1 cellular context compared by ENCODE assay signal in genomic region chr17:38509008-38509771, GRCh38.
TF ChIP-seq lines count a peak whose summit lies in the region.

No MANE protein-coding gene starts in this region.

TF ChIP-seq in HepG2, 621 proteins besides CTCF, POLR2A, EP300 and RAD21 (continued from another document and continues in another):
- TF ChIP-seq ARID4A (CRISPR knock-in tag; IDR thresholded peaks at IDR 0.05; ENCODE audit: borderline replicate concordance) (peak; percentile 32; the same call in 1 of the 2 replicates), IKZF4 (CRISPR knock-in tag; IDR thresholded peaks at IDR 0.05; ENCODE audit: borderline replicate concordance, low read depth, not compliant biosample characterization) (no peak), ZNF891 (CRISPR knock-in tag; IDR thresholded peaks at IDR 0.05) (peak; percentile 21; the same call in 1 of the 2 replicates), ZHX2 (IDR thresholded peaks at IDR 0.05; ENCODE audit: low read depth) (no peak), ZHX2 (CRISPR knock-in tag; IDR thresholded peaks at IDR 0.05; ENCODE audit: borderline replicate concordance) (no peak), CEBPG (CRISPR knock-in tag; IDR thresholded peaks at IDR 0.05) (0 out of 2 replicates have a peak, but pooled peaks have one; percentile 38), ZNF800 (CRISPR knock-in tag; IDR thresholded peaks at IDR 0.05) (peak; percentile 80), ELF3 (CRISPR knock-in tag; IDR thresholded peaks at IDR 0.05) (peak; percentile 52), ZNF768 (CRISPR knock-in tag; IDR thresholded peaks at IDR 0.05) (no peak), ZNF781 (CRISPR knock-in tag; IDR thresholded peaks at IDR 0.05; ENCODE audit: borderline replicate concordance, not compliant biosample characterization) (peak; percentile 50), ZNF567 (CRISPR knock-in tag; IDR thresholded peaks at IDR 0.05; ENCODE audit: borderline replicate concordance) (no peak), KLF13 (CRISPR knock-in tag; IDR thresholded peaks at IDR 0.05) (0 out of 2 replicates have a peak, but pooled peaks have one; percentile 37), FOXM1 (CRISPR knock-in tag; IDR thresholded peaks at IDR 0.05) (no peak), GZF1 (CRISPR knock-in tag; IDR thresholded peaks at IDR 0.05) (no peak), GABPB1 (CRISPR knock-in tag; IDR thresholded peaks at IDR 0.05) (peak; percentile 36), TEAD3 (CRISPR knock-in tag; optimal IDR thresholded peaks at IDR 0.05; ENCODE audit: borderline replicate concordance) (peak; percentile 41), ZBTB49 (CRISPR knock-in tag; IDR thresholded peaks at IDR 0.05; ENCODE audit: borderline replicate concordance) (no peak), IKZF5 (CRISPR knock-in tag; IDR thresholded peaks at IDR 0.05) (peak; percentile 31; the same call in 1 of the 2 replicates), ZNF326 (CRISPR knock-in tag; IDR thresholded peaks at IDR 0.05; ENCODE audit: borderline replicate concordance) (no peak), SALL1 (CRISPR knock-in tag; IDR thresholded peaks at IDR 0.05) (peak; percentile 47; the same call in 1 of the 2 replicates), ZNF724P (CRISPR knock-in tag; IDR thresholded peaks at IDR 0.05; ENCODE audit: borderline replicate concordance) (no peak), TBX2 (CRISPR knock-in tag; IDR thresholded peaks at IDR 0.05; ENCODE audit: borderline replicate concordance) (peak; percentile 41; the same call in 1 of the 2 replicates), SP1 (IDR thresholded peaks at IDR 0.05) (no peak), SP1 (CRISPR knock-in tag; IDR thresholded peaks at IDR 0.05) (no peak; the same call in 1 of the 2 replicates), ZNF569 (CRISPR knock-in tag; IDR thresholded peaks at IDR 0.05; ENCODE audit: borderline replicate concordance) (no peak), NFYB (CRISPR knock-in tag; IDR thresholded peaks at IDR 0.05) (no peak), KDM4B (CRISPR knock-in tag; IDR thresholded peaks at IDR 0.05) (0 out of 2 replicates have a peak, but pooled peaks have one; percentile 38), FOSL2 (CRISPR knock-in tag; IDR thresholded peaks at IDR 0.05) (peak; percentile 26), TCF12 (IDR thresholded peaks at IDR 0.05) (no peak), TCF12 (CRISPR knock-in tag; IDR thresholded peaks at IDR 0.05) (no peak), KDM2A (CRISPR knock-in tag; IDR thresholded peaks at IDR 0.05; ENCODE audit: borderline replicate concordance, low read depth) (no peak), XRCC5 (optimal IDR thresholded peaks at IDR 0.05; ENCODE audit: low read length) (peak; percentile 91), KLF16 (CRISPR knock-in tag; IDR thresholded peaks at IDR 0.05) (peak in 1 of 2 experiments; percentile 54; a peak in 1 of 4 replicates), ATF7 (IDR thresholded peaks at IDR 0.05) (no peak), ATF7 (CRISPR knock-in tag; IDR thresholded peaks at IDR 0.05) (no peak), PITX1 (CRISPR knock-in tag; IDR thresholded peaks at IDR 0.05) (peak; percentile 54; the same call in 1 of the 2 replicates), FOXK1 (CRISPR knock-in tag; IDR thresholded peaks at IDR 0.05; ENCODE audit: borderline replicate concordance, low read depth) (0 out of 2 replicates have a peak, but pooled peaks have one; percentile 53), ZNF75D (CRISPR knock-in tag; IDR thresholded peaks at IDR 0.05; ENCODE audit: borderline replicate concordance) (no peak), DR1 (CRISPR knock-in tag; IDR thresholded peaks at IDR 0.05) (no peak), MTF2 (CRISPR knock-in tag; IDR thresholded peaks at IDR 0.05; ENCODE audit: borderline replicate concordance) (peak; percentile 85; the same call in 1 of the 2 replicates), ZNF232 (CRISPR knock-in tag; IDR thresholded peaks at IDR 0.05; ENCODE audit: borderline replicate concordance) (no peak), ZBTB1 (CRISPR knock-in tag; IDR thresholded peaks at IDR 0.05; ENCODE audit: borderline replicate concordance) (no peak), RXRB (CRISPR knock-in tag; IDR thresholded peaks at IDR 0.05; ENCODE audit: borderline replicate concordance) (peak; percentile 34; the same call in 1 of the 2 replicates), SPEN (CRISPR knock-in tag; IDR thresholded peaks at IDR 0.05; ENCODE audit: low read depth) (0 out of 2 replicates have a peak, but pooled peaks have one; percentile 3), SMC3 (IDR thresholded peaks at IDR 0.05; ENCODE audit: low read length) (0 out of 2 replicates have a peak, but pooled peaks have one; percentile 22), ZNF235 (CRISPR knock-in tag; IDR thresholded peaks at IDR 0.05; ENCODE audit: borderline replicate concordance) (no peak), ZEB1 (IDR thresholded peaks at IDR 0.05; ENCODE audit: insufficient replicate concordance, low read depth) (peak; percentile 38), PBX3 (CRISPR knock-in tag; IDR thresholded peaks at IDR 0.05; ENCODE audit: borderline replicate concordance) (no peak), HMGXB4 (CRISPR knock-in tag; IDR thresholded peaks at IDR 0.05; ENCODE audit: borderline replicate concordance in 1 of 2, low read depth in 1 of 2) (peak in 1 of 2 experiments; percentile 71; a peak in 2 of 4 replicates)
